ENCODE assay signal across 8 cellular contexts in the genomic region with DNA sequence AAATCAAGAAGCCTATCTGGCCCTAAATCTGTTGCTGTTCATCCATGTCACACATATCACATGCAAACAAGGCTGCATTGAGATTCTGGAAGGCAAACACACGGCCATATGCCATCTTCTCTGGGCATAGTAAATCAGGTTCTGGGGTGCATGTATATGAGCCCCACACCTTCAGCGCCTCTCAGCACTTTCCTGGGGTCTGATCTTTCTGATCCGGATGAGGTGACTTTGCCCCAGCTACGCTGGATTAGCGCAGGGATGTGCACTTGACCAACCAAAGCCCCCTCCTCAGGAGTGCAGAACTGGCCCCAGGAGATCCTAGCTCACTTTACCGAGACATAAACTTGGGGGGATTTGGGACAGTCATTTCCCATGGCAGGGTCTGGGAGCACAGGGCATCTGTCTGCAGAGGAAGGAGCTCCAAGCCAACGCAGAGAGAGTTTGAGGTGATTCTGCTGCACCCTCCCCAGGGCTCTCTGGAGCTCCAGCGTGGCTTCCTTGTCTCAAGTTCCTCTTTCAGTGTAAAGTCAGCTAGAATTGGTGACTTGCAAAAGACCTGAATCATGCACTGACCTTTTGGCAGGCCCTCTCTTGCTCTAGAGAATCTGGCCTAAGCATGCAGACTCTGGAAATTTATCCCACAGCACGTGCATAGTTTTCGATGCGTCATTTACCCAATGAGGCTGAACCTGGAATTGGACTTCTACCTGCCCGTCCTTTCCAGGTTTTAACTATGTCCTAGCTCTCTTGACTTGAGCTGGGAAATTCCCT.
DNase-seq lines count a peak whose midpoint lies in the region; ATAC-seq and TF ChIP-seq lines count a peak whose summit lies in the region.

No MANE protein-coding gene starts in this region.

- no peak overlapping the region for H3K4me3 Mint-ChIP-seq in stimulated activated naive CD8-positive, alpha-beta T cell treated with anti-CD3 and anti-CD28 coated beads, Interleukin-15, Interleukin-2, amounts not matched to agents 100 ng/mL and 50 ng/mL, for 24 hours
- H3K4me3 Mint-ChIP-seq in stimulated activated naive CD8-positive, alpha-beta T cell treated with anti-CD3 and anti-CD28 coated beads, Interleukin-15, amount 100 ng/mL, for 72 hours = peak overlapping the region in 1 of 2 donors; percentile 77
- peak overlapping the region; percentile 19 to 88 (median 82) for H3K4me3 Mint-ChIP-seq in naive B cell

- H3K4me3 ChIP-seq in coronary artery = no peak overlapping the region

- TF ChIP-seq CTCF in coronary artery (IDR thresholded peaks at IDR 0.05) = no peak

- no peak for ATAC-seq in stimulated activated naive CD8-positive, alpha-beta T cell treated with anti-CD3 and anti-CD28 coated beads, Interleukin-15, amount 100 ng/mL, for 72 hours
- ATAC-seq in naive B cell (ENCODE audit: low read depth in 2 of 2) (peak; percentile 51 to 53), GM19035 (IDR thresholded peaks at IDR 0.05; ENCODE audit: unreplicated experiment) (no peak)

- peak overlapping the region; percentile 82 for H3K27ac Mint-ChIP-seq in stimulated activated naive CD8-positive, alpha-beta T cell treated with anti-CD3 and anti-CD28 coated beads, Interleukin-15, Interleukin-2, amounts not matched to agents 100 ng/mL and 50 ng/mL, for 24 hours
- H3K27ac Mint-ChIP-seq in stimulated activated naive CD8-positive, alpha-beta T cell treated with anti-CD3 and anti-CD28 coated beads, Interleukin-15, amount 100 ng/mL, for 72 hours = peak overlapping the region in 1 of 2 donors; percentile 93
- H3K27ac Mint-ChIP-seq in naive B cell = peak overlapping the region; percentile 47 to 97 (median 94)

- H3K9me3 Mint-ChIP-seq in stimulated activated naive CD8-positive, alpha-beta T cell treated with anti-CD3 and anti-CD28 coated beads, Interleukin-15, Interleukin-2, amounts not matched to agents 100 ng/mL and 50 ng/mL, for 24 hours = peaks cover 2% of the 10 kb centered on the region
- no peaks in the 10 kb centered on the region for H3K9me3 Mint-ChIP-seq in stimulated activated naive CD8-positive, alpha-beta T cell treated with anti-CD3 and anti-CD28 coated beads, Interleukin-15, amount 100 ng/mL, for 72 hours
- peaks cover 0 to under 1% (median 0%) of the 10 kb centered on the region in 7 donors for H3K9me3 Mint-ChIP-seq in naive B cell

- peak overlapping the region in 1 of 2 donors; percentile 80 for H3K27ac ChIP-seq in coronary artery

- H3K27me3 Mint-ChIP-seq in stimulated activated naive CD8-positive, alpha-beta T cell treated with anti-CD3 and anti-CD28 coated beads, Interleukin-15, Interleukin-2, amounts not matched to agents 100 ng/mL and 50 ng/mL, for 24 hours = peaks cover 10% of the 10 kb centered on the region
- no peaks in the 10 kb centered on the region for H3K27me3 Mint-ChIP-seq in stimulated activated naive CD8-positive, alpha-beta T cell treated with anti-CD3 and anti-CD28 coated beads, Interleukin-15, amount 100 ng/mL, for 72 hours
- no peaks in the 10 kb centered on the region for H3K27me3 Mint-ChIP-seq in naive B cell

- no peaks in the 10 kb centered on the region for H3K36me3 Mint-ChIP-seq in stimulated activated naive CD8-positive, alpha-beta T cell treated with anti-CD3 and anti-CD28 coated beads, Interleukin-15, Interleukin-2, amounts not matched to agents 100 ng/mL and 50 ng/mL, for 24 hours (ENCODE audit: low read depth)
- H3K36me3 Mint-ChIP-seq in naive B cell = no peaks in the 10 kb centered on the region

- DNase-seq in stimulated activated naive CD8-positive, alpha-beta T cell treated with anti-CD3 and anti-CD28 coated beads, Interleukin-15, amount 100 ng/mL, for 72 hours = no peak
- peak; percentile 94 for DNase-seq in NOMO-1 treated with dmso at 0.1 percent for 144 hours (lab: John Stamatoyannopoulos, UW; ENCODE audit: unreplicated experiment)
- DNase-seq in coronary artery (ENCODE audit: low spot score) = peak; percentile 72
- DNase-seq in naive B cell = peak; percentile 69
- no peak for DNase-seq in RKO (ENCODE audit: low spot score)
- DNase-seq in NCI-H1105 (lab: John Stamatoyannopoulos, UW) = no peak

- H3K4me1 Mint-ChIP-seq in stimulated activated naive CD8-positive, alpha-beta T cell treated with anti-CD3 and anti-CD28 coated beads, Interleukin-15, Interleukin-2, amounts not matched to agents 100 ng/mL and 50 ng/mL, for 24 hours (ENCODE audit: low read depth) = peaks cover 79% of the 10 kb centered on the region
- peaks cover 80% of the 10 kb centered on the region for H3K4me1 Mint-ChIP-seq in stimulated activated naive CD8-positive, alpha-beta T cell treated with anti-CD3 and anti-CD28 coated beads, Interleukin-15, amount 100 ng/mL, for 72 hours
- H3K4me1 Mint-ChIP-seq in naive B cell = peaks cover 78 to 83% (median 82%) of the 10 kb centered on the region in 3 donors

Comparison
In these comparisons a context has a peak if more than half of its experiments do, and no peak if none do; other contexts are left out.
1. ATAC-seq: peak in naive B cell (2 of 2); none in stimulated activated naive CD8-positive, alpha-beta T cell treated with anti-CD3 and anti-CD28 coated beads, Interleukin-15, amount 100 ng/mL, for 72 hours (single experiment) and GM19035 (single experiment).
2. DNase-seq: peak in NOMO-1 treated with dmso at 0.1 percent for 144 hours (single experiment), coronary artery (single experiment) and naive B cell (single experiment); none in stimulated activated naive CD8-positive, alpha-beta T cell treated with anti-CD3 and anti-CD28 coated beads, Interleukin-15, amount 100 ng/mL, for 72 hours (0 of 2), RKO (single experiment) and NCI-H1105 (single experiment).